1 cellular context compared by ENCODE assay signal in genomic region chr1:28592314-28593071, GRCh38.
TF ChIP-seq lines count a peak whose summit lies in the region.

No MANE protein-coding gene starts in this region.

TF ChIP-seq in HepG2, 621 proteins besides CTCF, POLR2A, EP300 and RAD21 (continued from another document):
- no peak for TF ChIP-seq RERE (CRISPR knock-in tag; IDR thresholded peaks at IDR 0.05; ENCODE audit: low read depth)
- TF ChIP-seq ZNF557 (CRISPR knock-in tag; IDR thresholded peaks at IDR 0.05), result no peak
- no peak for TF ChIP-seq RBM22 (optimal IDR thresholded peaks at IDR 0.05; ENCODE audit: low read length)
- TF ChIP-seq TBP (CRISPR knock-in tag; IDR thresholded peaks at IDR 0.05), result no peak
- TF ChIP-seq, protein P1, sequence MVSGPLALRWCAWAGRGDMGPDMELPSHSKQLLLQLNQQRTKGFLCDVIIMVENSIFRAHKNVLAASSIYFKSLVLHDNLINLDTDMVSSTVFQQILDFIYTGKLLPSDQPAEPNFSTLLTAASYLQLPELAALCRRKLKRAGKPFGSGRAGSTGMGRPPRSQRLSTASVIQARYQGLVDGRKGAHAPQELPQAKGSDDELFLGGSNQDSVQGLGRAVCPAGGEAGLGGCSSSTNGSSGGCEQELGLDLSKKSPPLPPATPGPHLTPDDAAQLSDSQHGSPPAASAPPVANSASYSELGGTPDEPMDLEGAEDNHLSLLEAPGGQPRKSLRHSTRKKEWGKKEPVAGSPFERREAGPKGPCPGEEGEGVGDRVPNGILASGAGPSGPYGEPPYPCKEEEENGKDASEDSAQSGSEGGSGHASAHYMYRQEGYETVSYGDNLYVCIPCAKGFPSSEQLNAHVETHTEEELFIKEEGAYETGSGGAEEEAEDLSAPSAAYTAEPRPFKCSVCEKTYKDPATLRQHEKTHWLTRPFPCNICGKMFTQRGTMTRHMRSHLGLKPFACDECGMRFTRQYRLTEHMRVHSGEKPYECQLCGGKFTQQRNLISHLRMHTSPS (CRISPR knock-in tag; IDR thresholded peaks at IDR 0.05; ENCODE audit: low read depth), result no peak
- TF ChIP-seq ZNF883 (CRISPR knock-in tag; IDR thresholded peaks at IDR 0.05; ENCODE audit: not compliant biosample characterization), result no peak
- TF ChIP-seq SIX4 (CRISPR knock-in tag; IDR thresholded peaks at IDR 0.05), result no peak
- TF ChIP-seq FOSL1 (CRISPR knock-in tag; IDR thresholded peaks at IDR 0.05; ENCODE audit: borderline replicate concordance), result no peak
- peak; percentile 59 for TF ChIP-seq ZNF160 (CRISPR knock-in tag; IDR thresholded peaks at IDR 0.05)
- no peak for TF ChIP-seq NFE2L1 (CRISPR knock-in tag; IDR thresholded peaks at IDR 0.05; ENCODE audit: borderline replicate concordance)
- no peak for TF ChIP-seq NCOA2 (CRISPR knock-in tag; IDR thresholded peaks at IDR 0.05)
- no peak; the same call in 1 of the 2 replicates for TF ChIP-seq ZNF441 (CRISPR knock-in tag; IDR thresholded peaks at IDR 0.05; ENCODE audit: borderline replicate concordance)
- TF ChIP-seq POLR2AphosphoS5 (IDR thresholded peaks at IDR 0.05; ENCODE audit: low read depth, low read length), result no peak
- TF ChIP-seq ATAD3A (CRISPR knock-in tag; IDR thresholded peaks at IDR 0.05), result no peak
- 0 out of 2 replicates have a peak, but pooled peaks have one; percentile 22 for TF ChIP-seq TFDP1 (CRISPR knock-in tag; IDR thresholded peaks at IDR 0.05; ENCODE audit: borderline replicate concordance)
- peak; percentile 25; the same call in 1 of the 2 replicates for TF ChIP-seq ZFP90 (CRISPR knock-in tag; IDR thresholded peaks at IDR 0.05; ENCODE audit: borderline replicate concordance)
- no peak for TF ChIP-seq ZFAT (CRISPR knock-in tag; conservative IDR thresholded peaks at IDR 0.05)
- TF ChIP-seq TGIF2 (CRISPR knock-in tag; IDR thresholded peaks at IDR 0.05), result no peak
- TF ChIP-seq SAP130 (CRISPR knock-in tag; IDR thresholded peaks at IDR 0.05; ENCODE audit: low read depth), result peak; percentile 41
- TF ChIP-seq ZBTB7B (CRISPR knock-in tag; IDR thresholded peaks at IDR 0.05), result 0 out of 2 replicates have a peak, but pooled peaks have one; percentile 26
- TF ChIP-seq SP4 (CRISPR knock-in tag; IDR thresholded peaks at IDR 0.05), result no peak
- no peak for TF ChIP-seq ZNF263 (CRISPR knock-in tag; IDR thresholded peaks at IDR 0.05)
- TF ChIP-seq, protein P2, sequence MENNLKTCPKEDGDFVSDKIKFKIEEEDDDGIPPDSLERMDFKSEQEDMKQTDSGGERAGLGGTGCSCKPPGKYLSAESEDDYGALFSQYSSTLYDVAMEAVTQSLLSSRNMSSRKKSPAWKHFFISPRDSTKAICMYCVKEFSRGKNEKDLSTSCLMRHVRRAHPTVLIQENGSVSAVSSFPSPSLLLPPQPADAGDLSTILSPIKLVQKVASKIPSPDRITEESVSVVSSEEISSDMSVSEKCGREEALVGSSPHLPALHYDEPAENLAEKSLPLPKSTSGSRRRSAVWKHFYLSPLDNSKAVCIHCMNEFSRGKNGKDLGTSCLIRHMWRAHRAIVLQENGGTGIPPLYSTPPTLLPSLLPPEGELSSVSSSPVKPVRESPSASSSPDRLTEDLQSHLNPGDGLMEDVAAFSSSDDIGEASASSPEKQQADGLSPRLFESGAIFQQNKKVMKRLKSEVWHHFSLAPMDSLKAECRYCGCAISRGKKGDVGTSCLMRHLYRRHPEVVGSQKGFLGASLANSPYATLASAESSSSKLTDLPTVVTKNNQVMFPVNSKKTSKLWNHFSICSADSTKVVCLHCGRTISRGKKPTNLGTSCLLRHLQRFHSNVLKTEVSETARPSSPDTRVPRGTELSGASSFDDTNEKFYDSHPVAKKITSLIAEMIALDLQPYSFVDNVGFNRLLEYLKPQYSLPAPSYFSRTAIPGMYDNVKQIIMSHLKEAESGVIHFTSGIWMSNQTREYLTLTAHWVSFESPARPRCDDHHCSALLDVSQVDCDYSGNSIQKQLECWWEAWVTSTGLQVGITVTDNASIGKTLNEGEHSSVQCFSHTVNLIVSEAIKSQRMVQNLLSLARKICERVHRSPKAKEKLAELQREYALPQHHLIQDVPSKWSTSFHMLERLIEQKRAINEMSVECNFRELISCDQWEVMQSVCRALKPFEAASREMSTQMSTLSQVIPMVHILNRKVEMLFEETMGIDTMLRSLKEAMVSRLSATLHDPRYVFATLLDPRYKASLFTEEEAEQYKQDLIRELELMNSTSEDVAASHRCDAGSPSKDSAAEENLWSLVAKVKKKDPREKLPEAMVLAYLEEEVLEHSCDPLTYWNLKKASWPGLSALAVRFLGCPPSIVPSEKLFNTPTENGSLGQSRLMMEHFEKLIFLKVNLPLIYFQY (CRISPR knock-in tag; IDR thresholded peaks at IDR 0.05; ENCODE audit: borderline replicate concordance), result peak; percentile 76; the same call in 1 of the 2 replicates
- TF ChIP-seq NFIB (CRISPR knock-in tag; IDR thresholded peaks at IDR 0.05; ENCODE audit: borderline replicate concordance), result peak; percentile 32; the same call in 1 of the 2 replicates
TF ChIP-seq in HepG2: peak in this region for 81.
